In the genomic region with DNA sequence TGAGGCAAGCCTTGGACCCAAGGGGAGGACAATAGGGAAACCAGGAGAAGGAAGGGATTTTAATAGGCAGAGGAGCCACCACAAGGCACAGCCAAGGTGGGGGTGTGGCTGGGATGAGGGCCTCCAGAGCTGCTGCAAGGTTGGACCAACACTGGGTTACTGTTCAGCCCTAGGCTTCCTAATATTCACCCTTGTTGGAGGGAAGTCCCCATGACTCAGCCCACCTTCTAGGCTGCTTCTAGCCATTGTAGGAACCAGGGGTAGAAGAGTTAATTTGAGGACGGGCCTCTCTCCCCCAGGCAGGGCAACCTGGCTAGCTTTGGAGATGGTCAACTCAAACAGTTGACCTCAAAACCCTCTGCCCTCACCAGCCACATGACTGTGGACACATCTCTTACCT, we compare ENCODE assay signal across 17 cellular contexts. TPM values are rescaled to one million over a fixed set of nuclear protein-coding genes. Genes with fewer than 3 reads are reported as not detected.
DNase-seq lines count a peak whose midpoint lies in the region; ATAC-seq, FAIRE-seq and TF ChIP-seq lines count a peak whose summit lies in the region.
"Had no signal": no experiment of that assay in that cellular context is flagged by ENCODE, and none has a peak within 500 bp of the region (broad histone marks: within the 10 kb centered on the region; RNA-seq: fewer than 3 reads in every experiment).

No MANE protein-coding gene starts in this region.

- no peak overlapping the region for H3K4me3 Mint-ChIP-seq in natural killer cell treated with Interleukin-12 subunit alpha and Interleukin-12 subunit beta and Interleukin-15 and Interleukin-18, amount 100 ng/mL, for 72 hours
- no peak overlapping the region for H3K4me3 Mint-ChIP-seq in natural killer cell
- H3K4me3 Mint-ChIP-seq: activated CD8-positive, alpha-beta memory T cell treated with anti-CD3 and anti-CD28 coated beads, Interleukin-2, amount 10 ng/mL, durations not matched to agents 7 days and 5 days; dendritic cell treated with granulocyte-macrophage colony-stimulating factor and Interleukin-4, amounts not matched to agents 40 ng/mL and 50 ng/mL, for 4 days; T-helper 1 cell treated with Interleukin-12 subunit alpha and Interleukin-12 subunit beta and Interleukin-4 antibody, amounts not matched to agents 30 μg/mL and 1 μg/mL, for 36 hours had no signal

- no peaks in the 10 kb centered on the region for H4K20me1 ChIP-seq in keratinocyte (ENCODE audit: control insufficient read depth, extremely low read depth, insufficient read depth, low read length)

- H3K4me2 ChIP-seq in keratinocyte (ENCODE audit: control insufficient read depth, extremely low read depth, insufficient read depth, low read depth, low read length), result peak overlapping the region; percentile 8

- DNase-seq in natural killer cell treated with Interleukin-12 subunit alpha and Interleukin-12 subunit beta and Interleukin-15 and Interleukin-18, amount 100 ng/mL, for 72 hours (ENCODE audit: low spot score), result no peak
- DNase-seq in natural killer cell (no peak), RWPE1 (ENCODE audit: low spot score) (no peak), keratinocyte (ENCODE audit: low read depth, low spot score) (no peak), uterus (no peak)
- DNase-seq in stimulated activated naive CD4-positive, alpha-beta T cell (lab: John Stamatoyannopoulos, UW), result no peak
- DNase-seq in effector CD8-positive, alpha-beta T cell (lab: John Stamatoyannopoulos, UW), result no peak
- DNase-seq: activated CD8-positive, alpha-beta memory T cell treated with anti-CD3 and anti-CD28 coated beads, Interleukin-2, amount 10 ng/mL, durations not matched to agents 7 days and 5 days; NCI-H187 treated with DMSO at 0.1 percent for 48 hours; NCI-H446; NK-92 treated with Interleukin-12 subunit alpha and Interleukin-12 subunit beta, amount 100 ng/mL, for 24 hours; retina; testis had no signal

- H3K27ac Mint-ChIP-seq in natural killer cell treated with Interleukin-12 subunit alpha and Interleukin-12 subunit beta and Interleukin-15 and Interleukin-18, amount 100 ng/mL, for 72 hours, result no peak overlapping the region
- H3K27ac Mint-ChIP-seq in natural killer cell, result no peak overlapping the region
- H3K27ac Mint-ChIP-seq: activated CD8-positive, alpha-beta memory T cell treated with anti-CD3 and anti-CD28 coated beads, Interleukin-2, amount 10 ng/mL, durations not matched to agents 7 days and 5 days; dendritic cell treated with granulocyte-macrophage colony-stimulating factor and Interleukin-4, amounts not matched to agents 40 ng/mL and 50 ng/mL, for 4 days; T-helper 1 cell treated with Interleukin-12 subunit alpha and Interleukin-12 subunit beta and Interleukin-4 antibody, amounts not matched to agents 30 μg/mL and 1 μg/mL, for 36 hours had no signal

- POLR2A ChIA-PET in RWPE1 (lab: Yijun Ruan, JAX; ENCODE audit: low non-redundant PET), result interaction anchor here (0.7 kb wide), 1 partner anchor 160 kb away, joined by 3 read pairs; the partner anchor contains the start of gene SHC1

- H3K36me3 ChIP-seq in keratinocyte (ENCODE audit: control insufficient read depth in 2 of 2, extremely low read depth in 1 of 2, insufficient read depth in 2 of 2, low read length in 2 of 2) (no peaks in the 10 kb centered on the region), uterus (no peaks in the 10 kb centered on the region)
- H3K36me3 ChIP-seq: neutrophil had no signal

- H3K27me3 ChIP-seq in keratinocyte (ENCODE audit: control insufficient read depth, extremely low read depth, insufficient read depth, low read length), result peaks cover 32% of the 10 kb centered on the region
- H3K27me3 ChIP-seq in uterus, result no peaks in the 10 kb centered on the region
- H3K27me3 ChIP-seq: testis had no signal

- intact Hi-C loops in natural killer cell (cut with micrococcal nuclease), result no loop called here
- intact Hi-C loops in uterus (cut with DNase I; ENCODE audit: low total_unique reads), result no loop called here

- ATAC-seq in natural killer cell treated with Interleukin-12 subunit alpha and Interleukin-12 subunit beta and Interleukin-15 and Interleukin-18, amount 100 ng/mL, for 72 hours, result peak; percentile 14 to 33
- no peak for ATAC-seq in natural killer cell
- ATAC-seq: activated CD8-positive, alpha-beta memory T cell treated with anti-CD3 and anti-CD28 coated beads, Interleukin-2, amount 10 ng/mL, durations not matched to agents 7 days and 5 days had no signal

- H3K4me1 ChIP-seq in keratinocyte (ENCODE audit: control insufficient read depth, extremely low read depth, insufficient read depth, low read length) (peaks cover 25% of the 10 kb centered on the region), uterus (peaks cover 0 to 15% of the 10 kb centered on the region in 2 donors)

- CTCF ChIA-PET in RWPE1 (lab: Yijun Ruan, JAX), result interaction anchor here (0.8 kb wide), 1 partner anchor 269 kb away, joined by 4 read pairs; no protein-coding TSS in a partner anchor

- H3K4me3 ChIP-seq in keratinocyte (ENCODE audit: control insufficient read depth in 2 of 3, extremely low read depth in 1 of 3, insufficient read depth in 2 of 3, low read depth in 1 of 3, low read length in 3 of 3) (no peak overlapping the region), uterus (no peak overlapping the region)
- H3K4me3 ChIP-seq: testis had no signal

- no peak overlapping the region for H3K9ac ChIP-seq in keratinocyte (ENCODE audit: control insufficient read depth, extremely low read depth, insufficient read depth, low read length)

- H3K9me3 Mint-ChIP-seq in natural killer cell treated with Interleukin-12 subunit alpha and Interleukin-12 subunit beta and Interleukin-15 and Interleukin-18, amount 100 ng/mL, for 72 hours, result no peaks in the 10 kb centered on the region
- H3K9me3 Mint-ChIP-seq in natural killer cell, result no peaks in the 10 kb centered on the region
- H3K9me3 Mint-ChIP-seq: dendritic cell treated with granulocyte-macrophage colony-stimulating factor and Interleukin-4, amounts not matched to agents 40 ng/mL and 50 ng/mL, for 4 days; T-helper 1 cell treated with Interleukin-12 subunit alpha and Interleukin-12 subunit beta and Interleukin-4 antibody, amounts not matched to agents 30 μg/mL and 1 μg/mL, for 36 hours had no signal

- dilution Hi-C loops in keratinocyte (cut with MboI; ENCODE audit: extremely low pct_ligation_motif_present, low sequenced_read_pairs), result no loop called here

- no peak for TF ChIP-seq POLR2A in uterus (IDR thresholded peaks at IDR 0.05)

- no peak for FAIRE-seq in keratinocyte (lab: Jason Lieb, UNC)

- peaks cover 33% of the 10 kb centered on the region in 2 donors for H3K27me3 Mint-ChIP-seq in natural killer cell treated with Interleukin-12 subunit alpha and Interleukin-12 subunit beta and Interleukin-15 and Interleukin-18, amount 100 ng/mL, for 72 hours
- H3K27me3 Mint-ChIP-seq in natural killer cell (ENCODE audit: low read depth in 2 of 2), result peaks cover 30 to 39% of the 10 kb centered on the region in 2 donors

- H3K27ac ChIP-seq in RWPE1 (peak overlapping the region; percentile 30; the same call in 1 of the 2 replicates), keratinocyte (ENCODE audit: control insufficient read depth, insufficient read depth, low read length) (no peak overlapping the region), uterus (peak overlapping the region; percentile 74)
- H3K27ac ChIP-seq: neutrophil, testis, VCaP had no signal

- TF ChIP-seq CTCF in natural killer cell (IDR thresholded peaks at IDR 0.05) (no peak), RWPE1 (conservative IDR thresholded peaks at IDR 0.05; ENCODE audit: low read depth) (no peak), keratinocyte (optimal IDR thresholded peaks at IDR 0.05 in 1 of 3, IDR thresholded peaks at IDR 0.05 in 1 of 3, conservative IDR thresholded peaks at IDR 0.05 in 1 of 3; ENCODE audit: extremely low read depth in 1 of 3, insufficient read depth in 2 of 3, low read length in 3 of 3) (no peak), uterus (IDR thresholded peaks at IDR 0.05) (no peak)

- no peaks in the 10 kb centered on the region for H3K36me3 Mint-ChIP-seq in natural killer cell treated with Interleukin-12 subunit alpha and Interleukin-12 subunit beta and Interleukin-15 and Interleukin-18, amount 100 ng/mL, for 72 hours
- no peaks in the 10 kb centered on the region for H3K36me3 Mint-ChIP-seq in natural killer cell
- H3K36me3 Mint-ChIP-seq: activated CD8-positive, alpha-beta memory T cell treated with anti-CD3 and anti-CD28 coated beads, Interleukin-2, amount 10 ng/mL, durations not matched to agents 7 days and 5 days had no signal

- no peaks in the 10 kb centered on the region for H3K9me1 ChIP-seq in keratinocyte (ENCODE audit: control insufficient read depth, extremely low read depth, insufficient read depth, low read length)

- no peaks in the 10 kb centered on the region for H3K79me2 ChIP-seq in keratinocyte (ENCODE audit: control insufficient read depth, insufficient read depth, low read length)

- H3K4me1 Mint-ChIP-seq in natural killer cell treated with Interleukin-12 subunit alpha and Interleukin-12 subunit beta and Interleukin-15 and Interleukin-18, amount 100 ng/mL, for 72 hours (ENCODE audit: low read depth in 2 of 2), result peaks cover 3 to 9% of the 10 kb centered on the region in 2 donors
- H3K4me1 Mint-ChIP-seq in natural killer cell, result peaks cover 0 to 6% of the 10 kb centered on the region in 2 donors

- H3K9me3 ChIP-seq in keratinocyte (ENCODE audit: control insufficient read depth, low read depth, low read length), result no peaks in the 10 kb centered on the region
- H3K9me3 ChIP-seq in uterus, result no peaks in the 10 kb centered on the region
- H3K9me3 ChIP-seq: neutrophil, testis had no signal

- no peak overlapping the region for H2AFZ ChIP-seq in keratinocyte (ENCODE audit: control insufficient read depth, low read length)

RNA-seq across cellular contexts. Expression of gene KCNN3, which starts 59.5 kb away (rescaled TPM):
- total RNA-seq in natural killer cell treated with Interleukin-12 subunit alpha and Interleukin-12 subunit beta and Interleukin-15 and Interleukin-18, amount 100 ng/mL, for 72 hours, result under 1 TPM in 1 of 2 donors, not detected in 1; 0.08 TPM
- total RNA-seq in natural killer cell, result under 1 TPM in 2 of 3 donors, not detected in 1; 0.05 to 0.95 TPM
- polyA plus RNA-seq in keratinocyte, result 0.03 to 0.05 TPM (median 0.03 TPM) in 3 replicates
- 0.09 TPM for polyA plus RNA-seq in keratinocyte (2011; ENCODE audit: low read depth)
- under 0.01 and 0.02 TPM in 2 replicates for polyA plus RNA-seq in keratinocyte (2011; cell fraction: cytosol; rRNA removed)
- polyA plus RNA-seq in keratinocyte (2011; cell fraction: nucleus; rRNA removed), result 0.03 and 0.04 TPM in 2 replicates
- polyA plus RNA-seq in keratinocyte (2012; ENCODE audit: low replicate concordance), result 0.05 TPM in 1 of 2 replicates, not detected in the other
- not detected in 3 replicates for polyA minus RNA-seq in keratinocyte
- not detected for polyA minus RNA-seq in keratinocyte (2011; cell fraction: cytosol; rRNA and poly(A)+ RNA removed)
- not detected in 2 replicates for polyA minus RNA-seq in keratinocyte (2011; cell fraction: nucleus; rRNA and poly(A)+ RNA removed)
- 10 to 100 TPM in 3 of 4 donors, 1 to 10 TPM in 1; 7.1 to 35.5 (median 12.1) TPM for total RNA-seq in uterus

Comparison
In these comparisons a context has a peak if more than half of its experiments do, and no peak if none do; other contexts are left out.
1. ATAC-seq: peak in natural killer cell treated with Interleukin-12 subunit alpha and Interleukin-12 subunit beta and Interleukin-15 and Interleukin-18, amount 100 ng/mL, for 72 hours (2 of 2); none in natural killer cell (0 of 3).
2. RNA of gene KCNN3, which starts 59.5 kb away (total RNA-seq): 7.1 to 35.5 TPM in uterus; 0.08 TPM in natural killer cell treated with Interleukin-12 subunit alpha and Interleukin-12 subunit beta and Interleukin-15 and Interleukin-18, amount 100 ng/mL, for 72 hours and 0.05 to 0.95 TPM in natural killer cell; every median in the first group is over 4 times any median in the second.